In the genomic region with DNA sequence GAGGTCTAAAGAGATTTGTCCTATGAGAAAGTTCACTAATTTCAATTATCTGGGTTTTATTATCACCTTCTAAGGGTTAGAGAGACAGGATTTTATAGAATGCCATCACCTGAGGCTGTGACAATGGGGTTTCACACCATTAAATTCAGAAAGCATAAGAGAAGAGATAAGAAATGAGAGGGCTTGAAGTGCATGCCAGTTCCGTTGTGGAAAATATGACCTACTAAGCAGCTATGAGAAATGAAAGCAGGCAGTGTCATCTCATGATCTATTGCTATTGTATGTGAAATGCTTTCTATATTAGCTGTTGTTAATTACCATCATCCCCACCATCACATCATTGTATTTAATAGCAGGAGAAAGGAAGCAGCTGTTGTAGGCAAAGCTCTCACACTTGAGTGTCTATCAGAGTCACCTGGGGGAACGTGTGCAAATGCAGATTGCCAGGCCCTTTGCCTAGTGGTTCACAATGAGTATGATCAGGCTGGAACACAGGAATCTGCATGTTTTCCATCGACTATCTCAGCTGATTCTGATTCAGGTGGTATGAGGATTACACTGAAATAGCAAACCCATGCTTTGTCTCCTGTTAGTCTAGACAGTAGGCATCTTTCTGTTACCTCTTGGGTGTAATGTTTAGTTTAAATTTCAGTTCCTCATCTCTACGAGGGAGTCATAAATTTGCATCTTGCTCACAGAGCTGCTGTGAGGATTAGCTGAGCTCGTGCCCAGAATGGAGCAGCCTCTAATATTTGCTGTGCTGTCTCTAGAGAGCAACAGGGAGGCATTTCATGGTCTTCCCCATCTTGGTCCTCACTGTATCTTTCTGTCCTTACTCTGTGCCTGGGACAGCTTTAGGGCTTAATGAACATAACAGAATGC, we compare ENCODE assay signal across 14 cellular contexts.
DNase-seq lines count a peak whose midpoint lies in the region; ATAC-seq and TF ChIP-seq lines count a peak whose summit lies in the region.
"Had no signal": no experiment of that assay in that cellular context is flagged by ENCODE, and none has a peak within 500 bp of the region (broad histone marks: within the 10 kb centered on the region; RNA-seq: fewer than 3 reads in every experiment).

No MANE protein-coding gene starts in this region.

- H3K27me3 ChIP-seq in ascending aorta: no peaks in the 10 kb centered on the region
- H3K27me3 ChIP-seq: adrenal gland, heart left ventricle, upper lobe of right lung had no signal

- no peak for TF ChIP-seq CTCF in ascending aorta (IDR thresholded peaks at IDR 0.05)

- no peaks in the 10 kb centered on the region for H3K9me3 ChIP-seq in ascending aorta
- H3K9me3 ChIP-seq: adrenal gland, heart left ventricle, upper lobe of right lung had no signal

- H3K27ac ChIP-seq in ascending aorta: peak overlapping the region; percentile 4 to 49
- H3K27ac ChIP-seq: adrenal gland, heart left ventricle, upper lobe of right lung had no signal

- DNase-seq in ascending aorta (ENCODE audit: low spot score in 2 of 2) (no peak), NCI-H1092 (lab: John Stamatoyannopoulos, UW) (no peak), middle frontal gyrus (ENCODE audit: extremely low spot score, low spot score) (no peak), HuH-7 (ENCODE audit: low spot score) (no peak)
- DNase-seq: adrenal gland; DMS153; naive thymus-derived CD4-positive, alpha-beta T cell; stimulated activated CD4-positive, alpha-beta T cell treated with anti-CD3 and anti-CD28 coated beads, Interleukin-2, amount 100 ng/mL, for 48 hours; upper lobe of right lung had no signal

- peak; percentile 65 for ATAC-seq in GM18499 (IDR thresholded peaks at IDR 0.05; ENCODE audit: insufficient read depth, unreplicated experiment)
- peak; percentile 86 for ATAC-seq in GM19397 (IDR thresholded peaks at IDR 0.05; ENCODE audit: unreplicated experiment)
- peak; percentile 56 for ATAC-seq in HG03108 (IDR thresholded peaks at IDR 0.05; ENCODE audit: unreplicated experiment)
- ATAC-seq in HG03097 (IDR thresholded peaks at IDR 0.05; ENCODE audit: low FRiP score, unreplicated experiment): no peak
- ATAC-seq: naive thymus-derived CD4-positive, alpha-beta T cell; upper lobe of right lung had no signal

- H3K4me1 ChIP-seq in ascending aorta: peaks cover 6 to 27% of the 10 kb centered on the region in 2 donors
- H3K4me1 ChIP-seq: adrenal gland, upper lobe of right lung had no signal

- intact Hi-C loops in ascending aorta (cut with DNase I): no loop called here

- no peak overlapping the region for H3K4me3 ChIP-seq in ascending aorta
- H3K4me3 ChIP-seq: adrenal gland, heart left ventricle, upper lobe of right lung had no signal

- H3K36me3 ChIP-seq in ascending aorta: no peaks in the 10 kb centered on the region
- H3K36me3 ChIP-seq: adrenal gland, heart left ventricle, upper lobe of right lung had no signal
